ENCODE assay signal across 8 cellular contexts in the genomic region with DNA sequence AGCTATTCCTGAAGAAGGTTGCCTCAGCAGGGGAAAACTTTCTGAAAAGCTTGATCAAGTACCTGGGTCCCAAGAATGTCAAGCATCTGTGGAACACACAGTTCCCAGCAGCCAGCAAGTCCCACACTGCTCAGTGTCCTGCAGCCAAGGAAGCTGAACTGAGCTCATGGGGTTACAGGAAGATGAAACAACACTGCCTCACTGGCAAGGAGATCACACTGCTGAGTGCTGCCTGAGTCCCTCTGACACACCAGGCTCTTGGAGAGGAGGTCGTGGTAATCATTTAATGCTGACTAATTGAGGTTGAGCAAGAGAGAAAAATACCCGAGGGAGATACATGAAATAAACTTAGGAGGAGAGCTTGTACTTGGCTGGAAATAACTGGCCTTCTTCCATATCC.
DNase-seq lines count a peak whose midpoint lies in the region; ATAC-seq, FAIRE-seq and TF ChIP-seq lines count a peak whose summit lies in the region.

No MANE protein-coding gene starts in this region.

- H3K9ac ChIP-seq in skeletal muscle tissue (ENCODE audit: low read depth in 1 of 3, low read length in 3 of 3), result peak overlapping the region in 1 of 3 donors; percentile 40

- TF ChIP-seq CTCF in ascending aorta (IDR thresholded peaks at IDR 0.05), result no peak

- DNase-seq in ACHN (peak; percentile 98), HTR-8/SVneo (ENCODE audit: insufficient read length, low spot score) (peak; percentile 70), ascending aorta (ENCODE audit: low spot score in 2 of 2) (peak; percentile 68 to 95), iPS DF 4.7 (ENCODE audit: extremely low read depth, low spot score) (peak; percentile 74), SHP77 (lab: John Stamatoyannopoulos, UW) (no peak)
- DNase-seq in stimulated activated CD8-positive, alpha-beta memory T cell treated with anti-CD3 and anti-CD28 coated beads, Interleukin-4, amount 100 ng/mL, for 48 hours, result no peak

- H3K4me3 ChIP-seq in ascending aorta, result peak overlapping the region; percentile 9 to 24
- H3K4me3 ChIP-seq in skeletal muscle tissue (ENCODE audit: low read length in 3 of 3), result peak overlapping the region in 1 of 3 donors; percentile 24

- H3K4me1 ChIP-seq in ascending aorta (peaks cover 0 to 22% of the 10 kb centered on the region in 2 donors), skeletal muscle tissue (ENCODE audit: control insufficient read depth in 3 of 3, insufficient read depth in 3 of 3, low read length in 3 of 3) (peaks cover 10 to 21% (median 17%) of the 10 kb centered on the region in 3 donors)

- peak overlapping the region; percentile 71 to 77 for H3K27ac ChIP-seq in ascending aorta
- peak overlapping the region; percentile 52 for H3K27ac ChIP-seq in skeletal muscle tissue (ENCODE audit: low read depth, low read length)

- H3K36me3 ChIP-seq in ascending aorta, result no peaks in the 10 kb centered on the region
- no peaks in the 10 kb centered on the region for H3K36me3 ChIP-seq in skeletal muscle tissue (ENCODE audit: control insufficient read depth in 3 of 3, insufficient read depth in 3 of 3, low read length in 3 of 3)

- intact Hi-C loops in ascending aorta (cut with DNase I), result loop anchor here (1.0 to 5.0 kb wide), 3 partner anchors 76 to 245 kb away; partner anchors contain the start of genes CREG1, DCAF6 and MPZL1

- in situ Hi-C loops in ACHN (cut with HindIII; ENCODE audit: low pct_ligation_motif_present, low pct_unique_long_range_greater_than_20kb, low sequenced_read_pairs), result no loop called here

- FAIRE-seq in HTR-8/SVneo (lab: Jason Lieb, UNC), result peak; percentile 54

- H3K9me3 ChIP-seq in ascending aorta, result no peaks in the 10 kb centered on the region
- no peaks in the 10 kb centered on the region for H3K9me3 ChIP-seq in skeletal muscle tissue (ENCODE audit: control insufficient read depth in 3 of 3, low read length in 3 of 3)

- no peak for ATAC-seq in GM21528 (IDR thresholded peaks at IDR 0.05; ENCODE audit: low FRiP score, unreplicated experiment)

- H3K27me3 ChIP-seq in ascending aorta (no peaks in the 10 kb centered on the region), skeletal muscle tissue (ENCODE audit: control insufficient read depth in 3 of 3, insufficient read depth in 3 of 3, low read length in 3 of 3) (no peaks in the 10 kb centered on the region)

Comparison
In these comparisons a context has a peak if more than half of its experiments do, and no peak if none do; other contexts are left out.
1. DNase-seq: peak in ACHN (single experiment), HTR-8/SVneo (single experiment), ascending aorta (2 of 2) and iPS DF 4.7 (single experiment); none in stimulated activated CD8-positive, alpha-beta memory T cell treated with anti-CD3 and anti-CD28 coated beads, Interleukin-4, amount 100 ng/mL, for 48 hours (single experiment) and SHP77 (0 of 2).